Comparison of ENCODE assay signal across 26 cellular contexts in the genomic region with DNA sequence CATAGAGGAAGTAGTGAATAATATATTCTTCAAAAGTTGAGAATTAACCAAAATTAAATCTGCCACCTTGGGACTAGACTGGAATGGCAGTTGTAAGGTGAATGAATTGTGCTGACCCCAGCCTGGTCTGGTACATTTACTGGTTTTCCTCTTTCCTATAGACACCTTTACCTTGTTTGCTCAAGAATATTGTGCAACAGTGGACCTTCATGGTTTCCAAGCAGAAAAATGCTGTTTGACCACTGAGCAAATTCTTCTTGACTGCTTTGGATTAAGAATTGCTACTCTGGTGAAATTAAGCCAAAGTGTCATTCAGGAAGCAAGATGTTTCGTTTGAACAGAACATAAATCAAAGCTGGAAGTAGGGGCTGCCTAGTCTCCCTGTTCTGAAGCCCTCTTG.
"Had no signal": no experiment of that assay in that cellular context is flagged by ENCODE, and none has a peak within 500 bp of the region (broad histone marks: within the 10 kb centered on the region; RNA-seq: fewer than 3 reads in every experiment).

No MANE protein-coding gene starts in this region.

- H3K9ac ChIP-seq: neural progenitor cell had no signal

- H3K36me3 Mint-ChIP-seq: mesothelial cell of epicardium; neural progenitor cell; stimulated activated memory B cell treated with anti-CD40 and anti-IgM and Interleukin-4, amounts not matched to agents 10 μg/mL and 1 μg/mL and 100 μg/mL, for 72 hours had no signal

- H3K4me3 ChIP-seq: colonic mucosa, esophagus muscularis mucosa, gastroesophageal sphincter, heart left ventricle, hepatocyte, left lung, mucosa of descending colon, neural progenitor cell, prostate gland, skin epidermis, spleen, suprapubic skin, transverse colon, vagina had no signal

- H3K9me3 Mint-ChIP-seq: dendritic cell treated with granulocyte-macrophage colony-stimulating factor and Interleukin-4, amounts not matched to agents 40 ng/mL and 50 ng/mL, for 4 days; mesothelial cell of epicardium; nephron; neural progenitor cell; stimulated activated memory B cell treated with anti-CD40 and anti-IgM and Interleukin-4, amounts not matched to agents 10 μg/mL and 1 μg/mL and 100 μg/mL, for 72 hours; stimulated activated naive CD8-positive, alpha-beta T cell treated with anti-CD3 and anti-CD28 coated beads, Interleukin-15, Interleukin-2, amounts not matched to agents 100 ng/mL and 50 ng/mL, for 24 hours had no signal

- H3K27me3 Mint-ChIP-seq: naive thymus-derived CD4-positive, alpha-beta T cell; stimulated activated memory B cell treated with anti-CD40 and anti-IgM and Interleukin-4, amounts not matched to agents 10 μg/mL and 1 μg/mL and 100 μg/mL, for 72 hours; stimulated activated naive CD8-positive, alpha-beta T cell treated with anti-CD3 and anti-CD28 coated beads, Interleukin-15, Interleukin-2, amounts not matched to agents 100 ng/mL and 50 ng/mL, for 24 hours had no signal

- H3K27ac ChIP-seq: colonic mucosa, esophagus muscularis mucosa, foreskin keratinocyte, gastroesophageal sphincter, heart left ventricle, hepatocyte, left lung, neural progenitor cell, prostate gland, skin epidermis, spleen, suprapubic skin, transverse colon, vagina had no signal

- H3K4me3 Mint-ChIP-seq: dendritic cell treated with granulocyte-macrophage colony-stimulating factor and Interleukin-4, amounts not matched to agents 40 ng/mL and 50 ng/mL, for 4 days; mesothelial cell of epicardium; naive thymus-derived CD4-positive, alpha-beta T cell; nephron; neural progenitor cell; stimulated activated memory B cell treated with anti-CD40 and anti-IgM and Interleukin-4, amounts not matched to agents 10 μg/mL and 1 μg/mL and 100 μg/mL, for 72 hours; stimulated activated naive CD8-positive, alpha-beta T cell treated with anti-CD3 and anti-CD28 coated beads, Interleukin-15, Interleukin-2, amounts not matched to agents 100 ng/mL and 50 ng/mL, for 24 hours had no signal

- DNase-seq: colonic mucosa; effector memory CD4-positive, alpha-beta T cell; foreskin keratinocyte; heart left ventricle; left cardiac atrium; left lung; mesenchymal stem cell; mucosa of descending colon; naive thymus-derived CD4-positive, alpha-beta T cell; right cardiac atrium; spleen; stimulated activated CD4-positive, alpha-beta T cell treated with anti-CD3 and anti-CD28 coated beads, Interleukin-4, amount 100 ng/mL, for 4 hours; transverse colon had no signal

- H3K4me2 ChIP-seq: hepatocyte, neural progenitor cell had no signal

- H3K9me3 ChIP-seq: colonic mucosa, esophagus muscularis mucosa, gastroesophageal sphincter, heart left ventricle, left lung, mucosa of descending colon, prostate gland, spleen, suprapubic skin, transverse colon, vagina had no signal

- ATAC-seq: foreskin keratinocyte; gastroesophageal sphincter; heart left ventricle; left cardiac atrium; left lung; mucosa of descending colon; naive thymus-derived CD4-positive, alpha-beta T cell; right cardiac atrium; stimulated activated memory B cell treated with anti-CD40 and anti-IgM and Interleukin-4, amounts not matched to agents 10 μg/mL and 1 μg/mL and 100 μg/mL, for 72 hours had no signal

- H3K27me3 ChIP-seq: colonic mucosa, esophagus muscularis mucosa, gastroesophageal sphincter, heart left ventricle, hepatocyte, left lung, neural progenitor cell, spleen, suprapubic skin, transverse colon, vagina had no signal

- H3K36me3 ChIP-seq: colonic mucosa, esophagus muscularis mucosa, gastroesophageal sphincter, heart left ventricle, left lung, neural progenitor cell, prostate gland, spleen, suprapubic skin, transverse colon, vagina had no signal

- H3K4me1 ChIP-seq: colonic mucosa, foreskin keratinocyte, heart left ventricle, left lung, prostate gland, spleen, suprapubic skin, transverse colon, vagina had no signal

- H2AFZ ChIP-seq: hepatocyte, neural progenitor cell had no signal

- H3K27ac Mint-ChIP-seq: dendritic cell treated with granulocyte-macrophage colony-stimulating factor and Interleukin-4, amounts not matched to agents 40 ng/mL and 50 ng/mL, for 4 days; mesothelial cell of epicardium; naive thymus-derived CD4-positive, alpha-beta T cell; nephron; neural progenitor cell; stimulated activated memory B cell treated with anti-CD40 and anti-IgM and Interleukin-4, amounts not matched to agents 10 μg/mL and 1 μg/mL and 100 μg/mL, for 72 hours; stimulated activated naive CD8-positive, alpha-beta T cell treated with anti-CD3 and anti-CD28 coated beads, Interleukin-15, Interleukin-2, amounts not matched to agents 100 ng/mL and 50 ng/mL, for 24 hours had no signal
